Comparison of ENCODE assay signal across 10 cellular contexts in the genomic region with DNA sequence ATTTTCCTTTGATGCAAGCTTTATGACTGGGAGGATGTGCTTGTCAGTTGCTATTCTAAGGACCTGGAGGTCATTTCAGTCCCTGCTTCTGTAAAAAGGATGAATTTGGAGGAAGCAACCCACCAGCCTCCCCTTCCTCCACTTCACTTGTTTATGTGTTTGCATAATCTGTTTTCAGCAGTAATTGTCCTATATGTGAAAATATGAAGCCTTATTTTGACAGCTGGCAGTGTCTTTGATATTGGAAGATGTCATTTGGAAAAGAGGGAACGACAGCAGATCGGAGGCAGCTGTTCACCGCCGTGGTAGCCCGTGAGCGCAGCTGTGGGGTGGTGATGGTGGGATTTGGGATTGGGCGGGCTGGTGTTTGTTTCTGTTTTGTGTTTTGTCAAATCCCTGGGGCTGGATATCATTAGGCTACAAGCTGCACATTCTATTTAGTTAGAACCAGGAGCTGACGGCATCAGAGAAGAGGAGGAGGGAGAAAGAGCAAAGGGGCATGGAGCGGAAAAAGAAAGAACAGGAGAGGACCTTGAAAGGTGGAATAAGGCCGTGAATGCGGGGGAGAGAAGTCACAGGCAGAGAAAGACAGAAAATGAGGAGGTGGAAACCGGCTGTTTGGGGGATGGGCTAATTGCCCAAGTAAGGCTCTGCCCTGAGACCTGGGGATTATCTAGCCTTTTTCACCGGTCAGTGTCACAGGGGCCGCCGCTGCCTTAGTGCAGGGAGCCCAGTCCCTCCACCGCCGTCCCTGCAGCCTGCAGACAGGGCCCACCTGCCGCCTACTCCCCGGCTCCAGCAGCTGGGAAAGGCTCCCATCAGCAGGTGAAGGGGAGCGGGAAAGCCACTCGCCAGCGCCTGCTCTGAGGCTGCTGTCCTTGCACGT.
DNase-seq lines count a peak whose midpoint lies in the region; ATAC-seq and TF ChIP-seq lines count a peak whose summit lies in the region.
"Had no signal": no experiment of that assay in that cellular context is flagged by ENCODE, and none has a peak within 500 bp of the region (broad histone marks: within the 10 kb centered on the region; RNA-seq: fewer than 3 reads in every experiment).

No MANE protein-coding gene starts in this region.

- H3K9me3 Mint-ChIP-seq in activated CD8-positive, alpha-beta T cell treated with anti-CD3 and anti-CD28 coated beads, Interleukin-2, amount 10 ng/mL, durations not matched to agents 7 days and 5 days (ENCODE audit: insufficient read depth): no peaks in the 10 kb centered on the region
- H3K9me3 Mint-ChIP-seq in activated CD8-positive, alpha-beta T cell treated with anti-CD3 and anti-CD28 coated beads for 36 hours: no peaks in the 10 kb centered on the region
- H3K9me3 Mint-ChIP-seq: T-helper 2 cell treated with Interferon-gamma antibody and Interleukin-4, amounts not matched to agents 5 μg/mL and 100 μg/mL, for 36 hours had no signal

- DNase-seq in activated CD8-positive, alpha-beta T cell treated with anti-CD3 and anti-CD28 coated beads, Interleukin-2, amount 10 ng/mL, durations not matched to agents 7 days and 5 days: no peak
- no peak for DNase-seq in activated CD8-positive, alpha-beta T cell treated with anti-CD3 and anti-CD28 coated beads for 36 hours
- DNase-seq in esophagus muscularis mucosa (ENCODE audit: extremely low spot score) (no peak), myocyte (ENCODE audit: low read depth) (peak; percentile 32), upper lobe of right lung (no peak), RWPE1 (ENCODE audit: low spot score) (no peak)
- DNase-seq: NCI-H2029 treated with DMSO at 0.1 percent for 48 hours had no signal

- peak overlapping the region; percentile 17 to 30 (median 24) for H3K4me3 ChIP-seq in esophagus muscularis mucosa
- H3K4me3 ChIP-seq in upper lobe of right lung: no peak overlapping the region

- no peak for TF ChIP-seq CTCF in activated CD8-positive, alpha-beta T cell treated with anti-CD3 and anti-CD28 coated beads for 36 hours (IDR thresholded peaks at IDR 0.05)
- no peak for TF ChIP-seq CTCF in esophagus muscularis mucosa (IDR thresholded peaks at IDR 0.05)
- no peak for TF ChIP-seq CTCF in upper lobe of right lung (IDR thresholded peaks at IDR 0.05)
- TF ChIP-seq CTCF in RWPE1 (conservative IDR thresholded peaks at IDR 0.05; ENCODE audit: low read depth): no peak

- no peak overlapping the region for H3K27ac Mint-ChIP-seq in activated CD8-positive, alpha-beta T cell treated with anti-CD3 and anti-CD28 coated beads, Interleukin-2, amount 10 ng/mL, durations not matched to agents 7 days and 5 days
- no peak overlapping the region for H3K27ac Mint-ChIP-seq in activated CD8-positive, alpha-beta T cell treated with anti-CD3 and anti-CD28 coated beads for 36 hours
- H3K27ac Mint-ChIP-seq: T-helper 2 cell treated with Interferon-gamma antibody and Interleukin-4, amounts not matched to agents 5 μg/mL and 100 μg/mL, for 36 hours had no signal

- no peak for TF ChIP-seq POLR2A in esophagus muscularis mucosa (IDR thresholded peaks at IDR 0.05; ENCODE audit: low read depth)

- intact Hi-C loops in activated CD8-positive, alpha-beta T cell treated with anti-CD3 and anti-CD28 coated beads for 36 hours (cut with micrococcal nuclease): no loop called here
- intact Hi-C loops in esophagus muscularis mucosa (cut with DNase I) (no loop called here), upper lobe of right lung (cut with DNase I) (no loop called here)

- peaks cover 5 to 23% (median 19%) of the 10 kb centered on the region in 4 donors for H3K4me1 ChIP-seq in esophagus muscularis mucosa
- H3K4me1 ChIP-seq in upper lobe of right lung: peaks cover 5% of the 10 kb centered on the region

- peak; percentile 27 for ATAC-seq in activated CD8-positive, alpha-beta T cell treated with anti-CD3 and anti-CD28 coated beads, Interleukin-2, amount 10 ng/mL, durations not matched to agents 7 days and 5 days
- ATAC-seq in activated CD8-positive, alpha-beta T cell treated with anti-CD3 and anti-CD28 coated beads for 36 hours: no peak
- peak; percentile 4 for ATAC-seq in upper lobe of right lung
- no peak for ATAC-seq in HG02759 (IDR thresholded peaks at IDR 0.05; ENCODE audit: unreplicated experiment)
- no peak for ATAC-seq in GM18868 (IDR thresholded peaks at IDR 0.05; ENCODE audit: unreplicated experiment)

- WGBS in esophagus muscularis mucosa: 57% methylated on average over 23 of the region's 23 CpGs

- H3K27me3 ChIP-seq in esophagus muscularis mucosa (peaks cover 0 to 15% (median 0%) of the 10 kb centered on the region in 4 donors), upper lobe of right lung (no peaks in the 10 kb centered on the region)

- H3K9me3 ChIP-seq in esophagus muscularis mucosa (peaks cover 0 to 4% (median 0%) of the 10 kb centered on the region in 4 donors), upper lobe of right lung (no peaks in the 10 kb centered on the region)

- H3K27ac ChIP-seq in esophagus muscularis mucosa (replicated peaks in 1 of 4) (peak overlapping the region in 2 of 4 donors; percentile 14 to 18), upper lobe of right lung (no peak overlapping the region), RWPE1 (no peak overlapping the region)

- H3K4me3 Mint-ChIP-seq in activated CD8-positive, alpha-beta T cell treated with anti-CD3 and anti-CD28 coated beads, Interleukin-2, amount 10 ng/mL, durations not matched to agents 7 days and 5 days: no peak overlapping the region
- no peak overlapping the region for H3K4me3 Mint-ChIP-seq in activated CD8-positive, alpha-beta T cell treated with anti-CD3 and anti-CD28 coated beads for 36 hours
- H3K4me3 Mint-ChIP-seq: T-helper 2 cell treated with Interferon-gamma antibody and Interleukin-4, amounts not matched to agents 5 μg/mL and 100 μg/mL, for 36 hours had no signal

- H3K36me3 ChIP-seq in esophagus muscularis mucosa (no peaks in the 10 kb centered on the region), upper lobe of right lung (no peaks in the 10 kb centered on the region)

- TF ChIP-seq EP300 in esophagus muscularis mucosa (IDR thresholded peaks at IDR 0.05): no peak

- CTCF ChIA-PET in activated CD8-positive, alpha-beta T cell treated with anti-CD3 and anti-CD28 coated beads, Interleukin-2, amount 10 ng/mL, durations not matched to agents 7 days and 5 days (lab: Charles Lee): interaction anchor here (1.3 kb wide), 1 partner anchor 57 kb away, joined by 3 read pairs; no protein-coding TSS in a partner anchor
- CTCF ChIA-PET in activated CD8-positive, alpha-beta T cell treated with anti-CD3 and anti-CD28 coated beads for 36 hours (lab: Charles Lee): no interaction called here
- CTCF ChIA-PET in RWPE1 (lab: Yijun Ruan, JAX): no interaction called here

- POLR2A ChIA-PET in activated CD8-positive, alpha-beta T cell treated with anti-CD3 and anti-CD28 coated beads, Interleukin-2, amount 10 ng/mL, durations not matched to agents 7 days and 5 days (lab: Charles Lee): no interaction called here
- POLR2A ChIA-PET in activated CD8-positive, alpha-beta T cell treated with anti-CD3 and anti-CD28 coated beads for 36 hours (lab: Charles Lee): no interaction called here
- POLR2A ChIA-PET in RWPE1 (lab: Yijun Ruan, JAX; ENCODE audit: low non-redundant PET): no interaction called here

- H3K27me3 Mint-ChIP-seq in activated CD8-positive, alpha-beta T cell treated with anti-CD3 and anti-CD28 coated beads, Interleukin-2, amount 10 ng/mL, durations not matched to agents 7 days and 5 days (ENCODE audit: low read depth): peaks cover 24% of the 10 kb centered on the region
- H3K27me3 Mint-ChIP-seq in activated CD8-positive, alpha-beta T cell treated with anti-CD3 and anti-CD28 coated beads for 36 hours: peaks cover 21% of the 10 kb centered on the region

- no peaks in the 10 kb centered on the region for H3K36me3 Mint-ChIP-seq in activated CD8-positive, alpha-beta T cell treated with anti-CD3 and anti-CD28 coated beads, Interleukin-2, amount 10 ng/mL, durations not matched to agents 7 days and 5 days (ENCODE audit: low read depth)
- no peaks in the 10 kb centered on the region for H3K36me3 Mint-ChIP-seq in activated CD8-positive, alpha-beta T cell treated with anti-CD3 and anti-CD28 coated beads for 36 hours (ENCODE audit: low read depth)

- H3K4me1 Mint-ChIP-seq in activated CD8-positive, alpha-beta T cell treated with anti-CD3 and anti-CD28 coated beads, Interleukin-2, amount 10 ng/mL, durations not matched to agents 7 days and 5 days (ENCODE audit: low read depth): no peaks in the 10 kb centered on the region
- H3K4me1 Mint-ChIP-seq in activated CD8-positive, alpha-beta T cell treated with anti-CD3 and anti-CD28 coated beads for 36 hours (ENCODE audit: low read depth): no peaks in the 10 kb centered on the region

Comparison
In these comparisons a context has a peak if more than half of its experiments do, and no peak if none do; other contexts are left out.
1. ATAC-seq: peak in activated CD8-positive, alpha-beta T cell treated with anti-CD3 and anti-CD28 coated beads, Interleukin-2, amount 10 ng/mL, durations not matched to agents 7 days and 5 days (single experiment) and upper lobe of right lung (single experiment); none in activated CD8-positive, alpha-beta T cell treated with anti-CD3 and anti-CD28 coated beads for 36 hours (single experiment), HG02759 (single experiment) and GM18868 (single experiment).